Comparison of ENCODE assay signal across 33 cellular contexts in genomic region chr18:23448291-23448690, GRCh38. TPM values are rescaled to one million over a fixed set of nuclear protein-coding genes. Genes with fewer than 3 reads are reported as not detected.
DNase-seq lines count a peak whose midpoint lies in the region; ATAC-seq, FAIRE-seq and TF ChIP-seq lines count a peak whose summit lies in the region.
"Had no signal": no experiment of that assay in that cellular context is flagged by ENCODE, and none has a peak within 500 bp of the region (broad histone marks: within the 10 kb centered on the region; RNA-seq: fewer than 3 reads in every experiment).

No MANE protein-coding gene starts in this region.

- no TSS peak for BruUV-seq in HepG2 (replicated peaks; lab: Mats Ljungman, UMichigan)

- 0% methylated on average over 1 of the region's 1 CpG for WGBS in HepG2 (ENCODE audit: low lambda C conversion rate)
- 79% methylated on average over 1 of the region's 1 CpG for WGBS in right lobe of liver (ENCODE audit: insufficient coverage, low coverage, low lambda C conversion rate, missing lambda C conversion rate)

- H4K20me1 ChIP-seq in HepG2 (ENCODE audit: insufficient read depth, low read length), result no peaks in the 10 kb centered on the region

- CTCF ChIA-PET in HepG2 (lab: Yijun Ruan, JAX; ENCODE audit: low intra/inter-chr PET ratio, low total read pairs) (no interaction called here), HEK293 (lab: Yijun Ruan, JAX) (no interaction called here)

- H3K27me3 ChIP-seq in HepG2 (ENCODE audit: control insufficient read depth in 1 of 2, insufficient read depth in 2 of 2, low read length in 2 of 2) (peaks cover 0 to 7% of the 10 kb centered on the region in 2 experiments; a peak in 3 of 5 replicates), right lobe of liver (no peaks in the 10 kb centered on the region)
- H3K27me3 ChIP-seq: BE2C; BLaER1; BLaER1 treated with 17β-estradiol and CSF1 and Interleukin-3, amounts not matched to agents 10 nM and 100 nM had no signal

- TF ChIP-seq EP300 in HepG2 (IDR thresholded peaks at IDR 0.05; ENCODE audit: low read depth in 2 of 2, low read length in 2 of 2), result no peak
- TF ChIP-seq EP300 in HepG2 (CRISPR knock-in tag; IDR thresholded peaks at IDR 0.05; ENCODE audit: borderline replicate concordance), result no peak

- H3K79me2 ChIP-seq in HepG2 (ENCODE audit: insufficient read depth, low read length), result peaks cover 1% of the 10 kb centered on the region

- no peak for FAIRE-seq in HepG2 (lab: Jason Lieb, UNC)
- FAIRE-seq in GM12892 (lab: Jason Lieb, UNC), result peak; percentile 42
- FAIRE-seq: A204.1, A549, D721Med had no signal

- H2AFZ ChIP-seq in HepG2 (ENCODE audit: low read length), result no peak overlapping the region

- H3K27ac ChIP-seq in HepG2 (ENCODE audit: extremely low read length, insufficient read depth, low read length) (no peak overlapping the region), right lobe of liver (no peak overlapping the region), HEK293 (ENCODE audit: extremely low read depth, low read depth, low read length) (no peak overlapping the region)
- H3K27ac ChIP-seq: 22Rv1; A549; BLaER1; BLaER1 treated with 17β-estradiol and CSF1 and Interleukin-3, amounts not matched to agents 10 nM and 100 nM; C4-2B had no signal

- TF ChIP-seq CTCF in HepG2 (CRISPR knock-in tag; IDR thresholded peaks at IDR 0.05) (no peak), right lobe of liver (IDR thresholded peaks at IDR 0.05) (no peak), HEK293 (tag by site-specific recombination; IDR thresholded peaks at IDR 0.05) (no peak)

- H3K9me3 ChIP-seq in HepG2 (ENCODE audit: low read length), result no peaks in the 10 kb centered on the region
- H3K9me3 ChIP-seq in right lobe of liver, result no peaks in the 10 kb centered on the region
- H3K9me3 ChIP-seq in HEK293 (ENCODE audit: control insufficient read depth, insufficient read depth, low read depth, low read length), result no peaks in the 10 kb centered on the region
- H3K9me3 ChIP-seq: A549, BE2C, BLaER1, Caco-2 had no signal

- intact Hi-C loops in HepG2 (cut with micrococcal nuclease; ENCODE audit: unreplicated experiment), result no loop called here
- intact Hi-C loops in right lobe of liver (cut with DNase I), result no loop called here

- H3K9ac ChIP-seq in HepG2 (ENCODE audit: insufficient read depth, low read depth, low read length), result no peak overlapping the region
- H3K9ac ChIP-seq: BLaER1; BLaER1 treated with 17β-estradiol and CSF1 and Interleukin-3, amounts not matched to agents 10 nM and 100 nM had no signal

- TF ChIP-seq RAD21 in HepG2 (CRISPR knock-in tag; IDR thresholded peaks at IDR 0.05), result no peak

- H3K4me2 ChIP-seq in HepG2 (ENCODE audit: low read depth, low read length), result no peak overlapping the region
- H3K4me2 ChIP-seq: A549; BLaER1; BLaER1 treated with 17β-estradiol and CSF1 and Interleukin-3, amounts not matched to agents 10 nM and 100 nM had no signal

- no peak for ATAC-seq in HepG2
- ATAC-seq in right lobe of liver, result no peak
- ATAC-seq: A549; CD8-positive, alpha-beta T cell had no signal

- H3K36me3 ChIP-seq in HepG2 (replicated peaks in 1 of 2; ENCODE audit: control insufficient read depth in 1 of 2, insufficient read depth in 2 of 2, low read length in 2 of 2) (no peaks in the 10 kb centered on the region), right lobe of liver (no peaks in the 10 kb centered on the region), HEK293 (ENCODE audit: control insufficient read depth in 2 of 2, insufficient read depth in 1 of 2, low read length in 2 of 2) (no peaks in the 10 kb centered on the region)
- H3K36me3 ChIP-seq: BE2C; BLaER1; BLaER1 treated with 17β-estradiol and CSF1 and Interleukin-3, amounts not matched to agents 10 nM and 100 nM had no signal

- H3K4me3 ChIP-seq in HepG2 (replicated peaks in 1 of 3; ENCODE audit: insufficient read depth in 1 of 3, low read depth in 2 of 3, low read length in 3 of 3) (no peak overlapping the region), right lobe of liver (no peak overlapping the region), HEK293 (ENCODE audit: low read depth, low read length) (no peak overlapping the region)
- H3K4me3 ChIP-seq: A549; BLaER1; BLaER1 treated with 17β-estradiol and CSF1 and Interleukin-3, amounts not matched to agents 10 nM and 100 nM had no signal

- no peak for DNase-seq in HepG2 (ENCODE audit: low spot score)
- DNase-seq in right lobe of liver, result no peak
- no peak for DNase-seq in GM12892 (ENCODE audit: insufficient read length)
- no peak for DNase-seq in activated effector memory CD4-positive, alpha-beta T cell treated with anti-CD3 and anti-CD28 coated beads, Interleukin-2, amount 50 U/mL, for 16 hours
- no peak for DNase-seq in H4 (ENCODE audit: low spot score)
- DNase-seq: 8988T; ACHN; AML-193; BE2C; C1 segment of cervical spinal cord; Caco-2; Calu3; CD4-positive, alpha-beta memory T cell; CD4-positive, alpha-beta T cell; CD4-positive, CD25-positive, alpha-beta regulatory T cell; CD8-positive, alpha-beta memory T cell; CD8-positive, alpha-beta T cell; COR-L47; DMS 273 treated with DMSO at 0.1 percent for 48 hours; DMS153; DMS53; DMS79; DMS79 treated with DMSO at 0.1 percent for 48 hours; DND-41; EL had no signal

- no peak for TF ChIP-seq POLR2A in HepG2 (IDR thresholded peaks at IDR 0.05; ENCODE audit: insufficient read depth in 1 of 2, low read depth in 2 of 2, low read length in 2 of 2)
- no peak for TF ChIP-seq POLR2A in right lobe of liver (IDR thresholded peaks at IDR 0.05)
- TF ChIP-seq POLR2A in GM12892 (IDR thresholded peaks at IDR 0.05; ENCODE audit: low read depth, low read length), result no peak

- peaks cover 9% of the 10 kb centered on the region for H3K4me1 ChIP-seq in HepG2 (ENCODE audit: insufficient read depth, low read length)
- peaks cover 0 to 6% (median 0%) of the 10 kb centered on the region in 4 donors for H3K4me1 ChIP-seq in right lobe of liver
- H3K4me1 ChIP-seq in HEK293 (ENCODE audit: control insufficient read depth, insufficient read depth, low read length), result no peaks in the 10 kb centered on the region
- H3K4me1 ChIP-seq: BE2C had no signal

- in situ Hi-C loops in HepG2 (cut with HindIII; ENCODE audit: extremely low pct_ligation_motif_present, low pct_unique_long_range_greater_than_20kb), result no loop called here

- POLR2A ChIA-PET in HepG2 (lab: Yijun Ruan, JAX) (no interaction called here), HEK293 (lab: Yijun Ruan, JAX) (no interaction called here)

TF ChIP-seq in HEK293, 187 proteins besides CTCF, POLR2A, EP300 and RAD21 (continues in another document):
- peak; percentile 58 for TF ChIP-seq ZNF548 (tag by site-specific recombination; IDR thresholded peaks at IDR 0.05)

RNA-seq across cellular contexts. Expression of gene RIOK3, which starts 4.8 kb away (rescaled TPM):
- total RNA-seq in HepG2 (2016; rRNA removed; fragmentation: Illumina TruSeq; extraction: Trizol), result 36.0 and 39.6 TPM in 2 replicates
- total RNA-seq in HepG2 (2016; cell fraction: cytosol; rRNA removed; fragmentation: Illumina TruSeq; extraction: Trizol; ENCODE audit: low read depth), result 6.9 and 9.8 TPM in 2 replicates
- 32.9 and 46.7 TPM in 2 replicates for total RNA-seq in HepG2 (2016; cell fraction: insoluble cytoplasmic fraction; rRNA removed; fragmentation: Illumina TruSeq; extraction: Trizol)
- total RNA-seq in HepG2 (2016; cell fraction: membrane; rRNA removed; fragmentation: Illumina TruSeq; extraction: Trizol), result 21.9 and 25.6 TPM in 2 replicates
- total RNA-seq in HepG2 (2016; cell fraction: nucleus; rRNA removed; fragmentation: Illumina TruSeq; extraction: Trizol), result 19.5 and 24.2 TPM in 2 replicates
- 23.6 and 26.7 TPM in 2 replicates for polyA plus RNA-seq in HepG2 (2011; rRNA removed)
- polyA plus RNA-seq in HepG2 (2011; cell fraction: cytosol; rRNA removed), result 15.6 and 17.2 TPM in 2 replicates
- 26.4 and 26.9 TPM in 2 replicates for polyA plus RNA-seq in HepG2 (2011; cell fraction: nucleus; rRNA removed)
- 41.9 and 63.6 TPM in 2 replicates for polyA plus RNA-seq in HepG2 (2012)
- 5.8 and 6.0 TPM in 2 replicates for polyA plus RNA-seq in HepG2 (2016; cell fraction: cytosol; fragmentation: Illumina TruSeq; extraction: Trizol; ENCODE audit: low read depth)
- 25.1 and 25.8 TPM in 2 replicates for polyA plus RNA-seq in HepG2 (2016; cell fraction: insoluble cytoplasmic fraction; fragmentation: Illumina TruSeq; extraction: Trizol; ENCODE audit: low read depth)
- polyA plus RNA-seq in HepG2 (2016; cell fraction: membrane; fragmentation: Illumina TruSeq; extraction: Trizol; ENCODE audit: low read depth), result 11.3 and 11.7 TPM in 2 replicates
- polyA plus RNA-seq in HepG2 (2016; cell fraction: nucleus; fragmentation: Illumina TruSeq; extraction: Trizol; ENCODE audit: insufficient read depth, low read depth), result 29.2 and 33.3 TPM in 2 replicates
- polyA minus RNA-seq in HepG2 (2011; rRNA and poly(A)+ RNA removed; ENCODE audit: low replicate concordance), result 14.2 and 29.8 TPM in 2 replicates
- polyA minus RNA-seq in HepG2 (2011; cell fraction: cytosol; rRNA and poly(A)+ RNA removed), result 44.8 and 47.5 TPM in 2 replicates
- 35.3 and 56.2 TPM in 2 replicates for polyA minus RNA-seq in HepG2 (2011; cell fraction: nucleus; rRNA and poly(A)+ RNA removed)
- total RNA-seq in right lobe of liver, result 10 to 100 TPM; 41.3 to 59.5 (median 50.4) TPM
- polyA plus RNA-seq in GM12892 (2012; ENCODE audit: missing spikeins), result 65.7 TPM
- total RNA-seq in H4 (2014; rRNA removed; shearing (Covaris generic)), result 25.6 and 34.9 TPM in 2 replicates

RNA-seq across cellular contexts. Expression of gene RMC1, which starts 55.0 kb away (rescaled TPM):
- 19.5 and 19.9 TPM in 2 replicates for total RNA-seq in HepG2 (2016; rRNA removed; fragmentation: Illumina TruSeq; extraction: Trizol)
- 9.4 and 11.1 TPM in 2 replicates for total RNA-seq in HepG2 (2016; cell fraction: cytosol; rRNA removed; fragmentation: Illumina TruSeq; extraction: Trizol; ENCODE audit: low read depth)
- total RNA-seq in HepG2 (2016; cell fraction: insoluble cytoplasmic fraction; rRNA removed; fragmentation: Illumina TruSeq; extraction: Trizol), result 17.0 and 23.9 TPM in 2 replicates
- 12.8 and 14.0 TPM in 2 replicates for total RNA-seq in HepG2 (2016; cell fraction: membrane; rRNA removed; fragmentation: Illumina TruSeq; extraction: Trizol)
- total RNA-seq in HepG2 (2016; cell fraction: nucleus; rRNA removed; fragmentation: Illumina TruSeq; extraction: Trizol), result 17.5 and 19.2 TPM in 2 replicates
- 8.2 and 9.4 TPM in 2 replicates for polyA plus RNA-seq in HepG2 (2011; rRNA removed)
- 5.9 and 8.7 TPM in 2 replicates for polyA plus RNA-seq in HepG2 (2011; cell fraction: cytosol; rRNA removed)
- 21.6 and 24.9 TPM in 2 replicates for polyA plus RNA-seq in HepG2 (2011; cell fraction: nucleus; rRNA removed)
- 11.0 TPM in 2 replicates for polyA plus RNA-seq in HepG2 (2012)
- polyA plus RNA-seq in HepG2 (2016; cell fraction: cytosol; fragmentation: Illumina TruSeq; extraction: Trizol; ENCODE audit: low read depth), result 4.5 and 5.7 TPM in 2 replicates
- 16.4 and 20.9 TPM in 2 replicates for polyA plus RNA-seq in HepG2 (2016; cell fraction: insoluble cytoplasmic fraction; fragmentation: Illumina TruSeq; extraction: Trizol; ENCODE audit: low read depth)
- polyA plus RNA-seq in HepG2 (2016; cell fraction: membrane; fragmentation: Illumina TruSeq; extraction: Trizol; ENCODE audit: low read depth), result 7.0 and 8.7 TPM in 2 replicates
- polyA plus RNA-seq in HepG2 (2016; cell fraction: nucleus; fragmentation: Illumina TruSeq; extraction: Trizol; ENCODE audit: insufficient read depth, low read depth), result 28.4 and 31.5 TPM in 2 replicates
- 5.1 and 13.8 TPM in 2 replicates for polyA minus RNA-seq in HepG2 (2011; rRNA and poly(A)+ RNA removed; ENCODE audit: low replicate concordance)
- polyA minus RNA-seq in HepG2 (2011; cell fraction: cytosol; rRNA and poly(A)+ RNA removed), result 5.4 and 7.3 TPM in 2 replicates
- polyA minus RNA-seq in HepG2 (2011; cell fraction: nucleus; rRNA and poly(A)+ RNA removed), result 12.6 and 17.2 TPM in 2 replicates
- 10 to 100 TPM; 16.8 to 24.5 (median 21.9) TPM for total RNA-seq in right lobe of liver
- 22.8 TPM for polyA plus RNA-seq in GM12892 (2012; ENCODE audit: missing spikeins)
- 32.1 and 32.6 TPM in 2 replicates for total RNA-seq in H4 (2014; rRNA removed; shearing (Covaris generic))
